13 cellular contexts compared by ENCODE assay signal in genomic region chr14:64788706-64789105, GRCh38.
DNase-seq lines count a peak whose midpoint lies in the region; ATAC-seq and TF ChIP-seq lines count a peak whose summit lies in the region.
"Had no signal": no experiment of that assay in that cellular context is flagged by ENCODE, and none has a peak within 500 bp of the region (broad histone marks: within the 10 kb centered on the region; RNA-seq: fewer than 3 reads in every experiment).

No MANE protein-coding gene starts in this region.

- H3K4me3 Mint-ChIP-seq in activated CD4-positive, alpha-beta memory T cell treated with anti-CD3 and anti-CD28 coated beads, Interleukin-2, amount 10 ng/mL, durations not matched to agents 7 days and 5 days = no peak overlapping the region
- H3K4me3 Mint-ChIP-seq: activated naive CD8-positive, alpha-beta T cell; nephron progenitor cell had no signal

- no peaks in the 10 kb centered on the region for H3K9me3 Mint-ChIP-seq in activated CD4-positive, alpha-beta memory T cell treated with anti-CD3 and anti-CD28 coated beads, Interleukin-2, amount 10 ng/mL, durations not matched to agents 7 days and 5 days
- H3K9me3 Mint-ChIP-seq: nephron progenitor cell had no signal

- intact Hi-C loops in gastrocnemius medialis (cut with DNase I; ENCODE audit: low total_unique reads) = no loop called here

- H3K4me1 ChIP-seq in gastrocnemius medialis = peaks cover 11 to 28% of the 10 kb centered on the region in 2 donors
- H3K4me1 ChIP-seq: upper lobe of right lung had no signal

- H3K27me3 ChIP-seq in gastrocnemius medialis = no peaks in the 10 kb centered on the region
- H3K27me3 ChIP-seq: heart right ventricle, upper lobe of right lung had no signal

- in situ Hi-C loops in gastrocnemius medialis (cut with MboI; ENCODE audit: low sequenced_read_pairs in 4 of 4) = no loop called here

- no peaks in the 10 kb centered on the region for H3K36me3 Mint-ChIP-seq in activated CD4-positive, alpha-beta memory T cell treated with anti-CD3 and anti-CD28 coated beads, Interleukin-2, amount 10 ng/mL, durations not matched to agents 7 days and 5 days (ENCODE audit: low read depth)
- H3K36me3 Mint-ChIP-seq: activated naive CD8-positive, alpha-beta T cell had no signal

- POLR2A ChIA-PET in activated CD4-positive, alpha-beta memory T cell treated with anti-CD3 and anti-CD28 coated beads, Interleukin-2, amount 10 ng/mL, durations not matched to agents 7 days and 5 days (lab: Charles Lee) = no interaction called here

- H3K36me3 ChIP-seq in gastrocnemius medialis = peaks cover 0 to 71% of the 10 kb centered on the region in 2 donors
- H3K36me3 ChIP-seq: upper lobe of right lung had no signal

- no peaks in the 10 kb centered on the region for H3K4me1 Mint-ChIP-seq in activated CD4-positive, alpha-beta memory T cell treated with anti-CD3 and anti-CD28 coated beads, Interleukin-2, amount 10 ng/mL, durations not matched to agents 7 days and 5 days

- no peak for TF ChIP-seq POLR2A in gastrocnemius medialis (IDR thresholded peaks at IDR 0.05)

- H3K27me3 Mint-ChIP-seq in activated CD4-positive, alpha-beta memory T cell treated with anti-CD3 and anti-CD28 coated beads, Interleukin-2, amount 10 ng/mL, durations not matched to agents 7 days and 5 days = no peaks in the 10 kb centered on the region
- H3K27me3 Mint-ChIP-seq: activated naive CD8-positive, alpha-beta T cell had no signal

- no peak overlapping the region for H3K27ac Mint-ChIP-seq in activated CD4-positive, alpha-beta memory T cell treated with anti-CD3 and anti-CD28 coated beads, Interleukin-2, amount 10 ng/mL, durations not matched to agents 7 days and 5 days
- H3K27ac Mint-ChIP-seq: activated naive CD8-positive, alpha-beta T cell; nephron progenitor cell had no signal

- DNase-seq in NCI-H2171 treated with DMSO at 0.1 percent for 48 hours (lab: John Stamatoyannopoulos, UW) = peak; percentile 40
- DNase-seq in NCI-H2171 (lab: John Stamatoyannopoulos, UW) = no peak
- peak; percentile 67 for DNase-seq in NCI-H69 (lab: John Stamatoyannopoulos, UW)
- DNase-seq in epithelial cell of esophagus (ENCODE audit: low read depth) = peak; percentile 90
- peak; percentile 62 to 76 for DNase-seq in gastrocnemius medialis
- DNase-seq in activated CD4-positive, alpha-beta memory T cell treated with anti-CD3 and anti-CD28 coated beads, Interleukin-2, amount 10 ng/mL, durations not matched to agents 7 days and 5 days = no peak
- DNase-seq: heart right ventricle, NCI-H82, nephron progenitor cell had no signal

- peak; percentile 83 to 95 for ATAC-seq in gastrocnemius medialis
- ATAC-seq in HG03039 (IDR thresholded peaks at IDR 0.05; ENCODE audit: unreplicated experiment) = no peak
- ATAC-seq in HG02623 (IDR thresholded peaks at IDR 0.05; ENCODE audit: unreplicated experiment) = no peak
- ATAC-seq: upper lobe of right lung had no signal

- peak overlapping the region; percentile 63 to 79 (median 70) for H3K27ac ChIP-seq in gastrocnemius medialis
- H3K27ac ChIP-seq: heart right ventricle, upper lobe of right lung had no signal

- H3K9me3 ChIP-seq in gastrocnemius medialis = no peaks in the 10 kb centered on the region
- H3K9me3 ChIP-seq: heart right ventricle, upper lobe of right lung had no signal

- CTCF ChIA-PET in activated CD4-positive, alpha-beta memory T cell treated with anti-CD3 and anti-CD28 coated beads, Interleukin-2, amount 10 ng/mL, durations not matched to agents 7 days and 5 days (lab: Charles Lee) = no interaction called here

- H3K4me3 ChIP-seq in epithelial cell of esophagus (ENCODE audit: low read length) = no peak overlapping the region
- no peak overlapping the region for H3K4me3 ChIP-seq in gastrocnemius medialis
- H3K4me3 ChIP-seq: heart right ventricle, upper lobe of right lung had no signal

- TF ChIP-seq CTCF in epithelial cell of esophagus (IDR thresholded peaks at IDR 0.05; ENCODE audit: insufficient read depth, low read depth, low read length, missing control alignments) (no peak), gastrocnemius medialis (IDR thresholded peaks at IDR 0.05 in 4 of 5, conservative IDR thresholded peaks at IDR 0.05 in 1 of 5) (no peak)

Comparison
In these comparisons a context has a peak if more than half of its experiments do, and no peak if none do; other contexts are left out.
1. DNase-seq: peak in NCI-H2171 treated with DMSO at 0.1 percent for 48 hours (single experiment), NCI-H69 (single experiment), epithelial cell of esophagus (single experiment) and gastrocnemius medialis (2 of 2); none in NCI-H2171 (single experiment) and activated CD4-positive, alpha-beta memory T cell treated with anti-CD3 and anti-CD28 coated beads, Interleukin-2, amount 10 ng/mL, durations not matched to agents 7 days and 5 days (single experiment).
2. ATAC-seq: peak in gastrocnemius medialis (2 of 2); none in HG03039 (single experiment) and HG02623 (single experiment).